Comparison of ENCODE assay signal across 21 cellular contexts in genomic region chr2:234156326-234156725, GRCh38.
DNase-seq lines count a peak whose midpoint lies in the region; ATAC-seq and TF ChIP-seq lines count a peak whose summit lies in the region.
"Had no signal": no experiment of that assay in that cellular context is flagged by ENCODE, and none has a peak within 500 bp of the region (broad histone marks: within the 10 kb centered on the region; RNA-seq: fewer than 3 reads in every experiment).

No MANE protein-coding gene starts in this region.

- peaks cover 3% of the 10 kb centered on the region for H3K36me3 Mint-ChIP-seq in T-helper 2 cell treated with Interferon-gamma antibody and Interleukin-4, amounts not matched to agents 5 μg/mL and 100 μg/mL, for 36 hours (ENCODE audit: low read depth)
- H3K36me3 Mint-ChIP-seq in activated T-helper 1 cell treated with anti-CD3 and anti-CD28 coated beads, Interleukin-12 subunit alpha, Interleukin-12 subunit beta, Interleukin-2, Interleukin-4 antibody, amounts not matched to agents 30 ng/mL and 10 ng/mL and 1 ng/mL, durations not matched to agents 14 hours and 24 hours and 36 hours (ENCODE audit: low read depth) = peaks cover 2% of the 10 kb centered on the region
- H3K36me3 Mint-ChIP-seq in type B pancreatic cell = peaks cover 7% of the 10 kb centered on the region
- H3K36me3 Mint-ChIP-seq in stimulated activated memory B cell treated with anti-CD40 and anti-IgM and Interleukin-4, amounts not matched to agents 10 μg/mL and 1 μg/mL and 100 μg/mL, for 72 hours = no peaks in the 10 kb centered on the region

- peak overlapping the region; percentile 69 for H3K27ac Mint-ChIP-seq in T-helper 2 cell treated with Interferon-gamma antibody and Interleukin-4, amounts not matched to agents 5 μg/mL and 100 μg/mL, for 36 hours
- H3K27ac Mint-ChIP-seq in activated T-helper 1 cell treated with anti-CD3 and anti-CD28 coated beads, Interleukin-12 subunit alpha, Interleukin-12 subunit beta, Interleukin-2, Interleukin-4 antibody, amounts not matched to agents 30 ng/mL and 10 ng/mL and 1 ng/mL, durations not matched to agents 14 hours and 24 hours and 36 hours = peak overlapping the region; percentile 21
- peak overlapping the region; percentile 22 for H3K27ac Mint-ChIP-seq in type B pancreatic cell
- no peak overlapping the region for H3K27ac Mint-ChIP-seq in stimulated activated memory B cell treated with anti-CD40 and anti-IgM and Interleukin-4, amounts not matched to agents 10 μg/mL and 1 μg/mL and 100 μg/mL, for 72 hours
- H3K27ac Mint-ChIP-seq: CD4-positive, CD25-positive, alpha-beta regulatory T cell had no signal

- TF ChIP-seq CTCF in type B pancreatic cell (conservative IDR thresholded peaks at IDR 0.05) = no peak

- no peak for ATAC-seq in stimulated activated memory B cell treated with anti-CD40 and anti-IgM and Interleukin-4, amounts not matched to agents 10 μg/mL and 1 μg/mL and 100 μg/mL, for 72 hours
- ATAC-seq: HepG2 had no signal

- intact Hi-C loops in activated T-helper 1 cell treated with anti-CD3 and anti-CD28 coated beads, Interleukin-12 subunit alpha, Interleukin-12 subunit beta, Interleukin-2, Interleukin-4 antibody, amounts not matched to agents 30 ng/mL and 10 ng/mL and 1 ng/mL, durations not matched to agents 14 hours and 24 hours and 36 hours (cut with micrococcal nuclease) = no loop called here

- no peak overlapping the region for H3K4me3 Mint-ChIP-seq in T-helper 2 cell treated with Interferon-gamma antibody and Interleukin-4, amounts not matched to agents 5 μg/mL and 100 μg/mL, for 36 hours
- no peak overlapping the region for H3K4me3 Mint-ChIP-seq in activated T-helper 1 cell treated with anti-CD3 and anti-CD28 coated beads, Interleukin-12 subunit alpha, Interleukin-12 subunit beta, Interleukin-2, Interleukin-4 antibody, amounts not matched to agents 30 ng/mL and 10 ng/mL and 1 ng/mL, durations not matched to agents 14 hours and 24 hours and 36 hours
- peak overlapping the region; percentile 67 for H3K4me3 Mint-ChIP-seq in type B pancreatic cell
- H3K4me3 Mint-ChIP-seq in stimulated activated memory B cell treated with anti-CD40 and anti-IgM and Interleukin-4, amounts not matched to agents 10 μg/mL and 1 μg/mL and 100 μg/mL, for 72 hours = no peak overlapping the region
- H3K4me3 Mint-ChIP-seq: CD4-positive, CD25-positive, alpha-beta regulatory T cell had no signal

- DNase-seq in T-helper 2 cell treated with Interferon-gamma antibody and Interleukin-4, amounts not matched to agents 5 μg/mL and 100 μg/mL, for 36 hours (ENCODE audit: low spot score) = no peak
- DNase-seq in T-helper 2 cell = no peak
- DNase-seq in NCI-H1436 treated with DMSO at 0.1 percent for 48 hours (lab: John Stamatoyannopoulos, UW) = peak; percentile 68
- no peak for DNase-seq in activated T-helper 1 cell treated with anti-CD3 and anti-CD28 coated beads, Interleukin-12 subunit alpha, Interleukin-12 subunit beta, Interleukin-2, Interleukin-4 antibody, amounts not matched to agents 30 ng/mL and 10 ng/mL and 1 ng/mL, durations not matched to agents 14 hours and 24 hours and 36 hours (ENCODE audit: low spot score)
- DNase-seq in type B pancreatic cell (ENCODE audit: extremely low spot score, unreplicated experiment) = no peak
- DNase-seq in anterior cingulate cortex (lab: John Stamatoyannopoulos, UW) = no peak
- no peak for DNase-seq in substantia nigra (lab: John Stamatoyannopoulos, UW)
- DNase-seq: AML-193; CD4-positive, CD25-positive, alpha-beta regulatory T cell; DND-41; GF-D8; GM23248; MG63; NCI-H1417 treated with DMSO at 0.1 percent for 48 hours; NCI-H2081 treated with DMSO at 0.1 percent for 48 hours; NCI-H446; RPMI8226 had no signal

- H3K4me1 Mint-ChIP-seq in T-helper 2 cell treated with Interferon-gamma antibody and Interleukin-4, amounts not matched to agents 5 μg/mL and 100 μg/mL, for 36 hours (ENCODE audit: low read depth) = peaks cover 9% of the 10 kb centered on the region
- no peaks in the 10 kb centered on the region for H3K4me1 Mint-ChIP-seq in activated T-helper 1 cell treated with anti-CD3 and anti-CD28 coated beads, Interleukin-12 subunit alpha, Interleukin-12 subunit beta, Interleukin-2, Interleukin-4 antibody, amounts not matched to agents 30 ng/mL and 10 ng/mL and 1 ng/mL, durations not matched to agents 14 hours and 24 hours and 36 hours (ENCODE audit: low read depth)
- H3K4me1 Mint-ChIP-seq in type B pancreatic cell (ENCODE audit: unreplicated experiment) = peaks cover 33% of the 10 kb centered on the region
- H3K4me1 Mint-ChIP-seq in stimulated activated memory B cell treated with anti-CD40 and anti-IgM and Interleukin-4, amounts not matched to agents 10 μg/mL and 1 μg/mL and 100 μg/mL, for 72 hours = no peaks in the 10 kb centered on the region

- H3K9me3 Mint-ChIP-seq in T-helper 2 cell treated with Interferon-gamma antibody and Interleukin-4, amounts not matched to agents 5 μg/mL and 100 μg/mL, for 36 hours = peaks cover 8% of the 10 kb centered on the region
- H3K9me3 Mint-ChIP-seq in activated T-helper 1 cell treated with anti-CD3 and anti-CD28 coated beads, Interleukin-12 subunit alpha, Interleukin-12 subunit beta, Interleukin-2, Interleukin-4 antibody, amounts not matched to agents 30 ng/mL and 10 ng/mL and 1 ng/mL, durations not matched to agents 14 hours and 24 hours and 36 hours = no peaks in the 10 kb centered on the region
- H3K9me3 Mint-ChIP-seq in type B pancreatic cell = peaks cover 16% of the 10 kb centered on the region
- no peaks in the 10 kb centered on the region for H3K9me3 Mint-ChIP-seq in stimulated activated memory B cell treated with anti-CD40 and anti-IgM and Interleukin-4, amounts not matched to agents 10 μg/mL and 1 μg/mL and 100 μg/mL, for 72 hours

- no peak overlapping the region for H3K27ac ChIP-seq in substantia nigra (ENCODE audit: low read depth, low read length, poor library complexity, severe bottlenecking)
- H3K27ac ChIP-seq: GM23248, KMS-11, SJSA1 had no signal

- H3K27me3 Mint-ChIP-seq in T-helper 2 cell treated with Interferon-gamma antibody and Interleukin-4, amounts not matched to agents 5 μg/mL and 100 μg/mL, for 36 hours (ENCODE audit: low read depth) = peaks cover 27% of the 10 kb centered on the region
- peaks cover 21% of the 10 kb centered on the region for H3K27me3 Mint-ChIP-seq in activated T-helper 1 cell treated with anti-CD3 and anti-CD28 coated beads, Interleukin-12 subunit alpha, Interleukin-12 subunit beta, Interleukin-2, Interleukin-4 antibody, amounts not matched to agents 30 ng/mL and 10 ng/mL and 1 ng/mL, durations not matched to agents 14 hours and 24 hours and 36 hours (ENCODE audit: insufficient read depth)
- no peaks in the 10 kb centered on the region for H3K27me3 Mint-ChIP-seq in type B pancreatic cell
- H3K27me3 Mint-ChIP-seq in stimulated activated memory B cell treated with anti-CD40 and anti-IgM and Interleukin-4, amounts not matched to agents 10 μg/mL and 1 μg/mL and 100 μg/mL, for 72 hours = peaks cover 26% of the 10 kb centered on the region
